ENCODE assay signal across 8 cellular contexts in genomic region chr1:44739361-44740178, GRCh38. TPM values are rescaled to one million over a fixed set of nuclear protein-coding genes. Genes with fewer than 3 reads are reported as not detected.
A peak's percentile ranks its signal among the peaks of the same experiment; 100 is the strongest.
DNase-seq lines count a peak whose midpoint lies in the region; ATAC-seq, FAIRE-seq and TF ChIP-seq lines count a peak whose summit lies in the region.

Gene KIF2C, plus strand, starts transcription at chr1:44739837. Its CDS starts 96 bp downstream, at chr1:44739933.

- H2AFZ ChIP-seq in HepG2 (ENCODE audit: low read length): peak within 1 kb of the TSS; percentile 66

- peak within 1 kb of the TSS; percentile 95 for H3K4me2 ChIP-seq in HepG2 (ENCODE audit: low read depth, low read length)

- peak within 1 kb of the TSS; percentile 76 to 93 (median 88) for H3K4me3 ChIP-seq in HepG2 (replicated peaks in 1 of 3; ENCODE audit: insufficient read depth in 1 of 3, low read depth in 2 of 3, low read length in 3 of 3)

- CTCF ChIA-PET in HepG2 (lab: Yijun Ruan, JAX; ENCODE audit: low intra/inter-chr PET ratio, low total read pairs): no interaction called here

- peaks cover 36% of the 10 kb centered on the region for H3K79me2 ChIP-seq in HepG2 (ENCODE audit: insufficient read depth, low read length)

- H3K9me3 ChIP-seq in HepG2 (ENCODE audit: low read length): no peaks in the 10 kb centered on the region

- H3K27ac ChIP-seq in C4-2B (peak within 1 kb of the TSS; percentile 93), HepG2 (ENCODE audit: extremely low read length, insufficient read depth, low read length) (peak within 1 kb of the TSS; percentile 70)

- no TSS peak for BruUV-seq in HepG2 (replicated peaks; lab: Mats Ljungman, UMichigan)

- TF ChIP-seq CTCF in C4-2B (conservative IDR thresholded peaks at IDR 0.05) (no peak), HepG2 (CRISPR knock-in tag; IDR thresholded peaks at IDR 0.05) (peak; percentile 22; the same call in 1 of the 2 replicates)

- peaks cover 5 to 12% of the 10 kb centered on the region in 2 experiments for H3K36me3 ChIP-seq in HepG2 (replicated peaks in 1 of 2; ENCODE audit: control insufficient read depth in 1 of 2, insufficient read depth in 2 of 2, low read length in 2 of 2)

- H3K9ac ChIP-seq in HepG2 (ENCODE audit: insufficient read depth, low read depth, low read length): peak within 1 kb of the TSS; percentile 90

- TF ChIP-seq POLR2A in HepG2 (IDR thresholded peaks at IDR 0.05; ENCODE audit: insufficient read depth in 1 of 2, low read depth in 2 of 2, low read length in 2 of 2): peak; percentile 84 to 91

- POLR2A ChIA-PET in HepG2 (lab: Yijun Ruan, JAX): interaction anchor here (0.7 to 2.9 kb wide), 2 partner anchors 9 to 35 kb away, joined by 3 to 10 read pairs; partner anchors contain the start of genes RNU5D-1 and RPS8

- intact Hi-C loops in HepG2 (cut with micrococcal nuclease; ENCODE audit: unreplicated experiment): no loop called here

- WGBS in HepG2 (ENCODE audit: low lambda C conversion rate): under 1% methylated on average over 32 of the region's 57 CpGs

- TF ChIP-seq EP300 in HepG2 (IDR thresholded peaks at IDR 0.05; ENCODE audit: low read depth in 2 of 2, low read length in 2 of 2) (0 out of 4 replicates have a peak, but pooled peaks have one; percentile 18 to 29), HepG2 (CRISPR knock-in tag; IDR thresholded peaks at IDR 0.05; ENCODE audit: borderline replicate concordance) (0 out of 2 replicates have a peak, but pooled peaks have one; percentile 26)

- no peaks in the 10 kb centered on the region; a peak in 1 of 5 replicates for H3K27me3 ChIP-seq in HepG2 (ENCODE audit: control insufficient read depth in 1 of 2, insufficient read depth in 2 of 2, low read length in 2 of 2)

- no peaks in the 10 kb centered on the region for H4K20me1 ChIP-seq in HepG2 (ENCODE audit: insufficient read depth, low read length)

- in situ Hi-C loops in HepG2 (cut with HindIII; ENCODE audit: extremely low pct_ligation_motif_present, low pct_unique_long_range_greater_than_20kb): no loop called here

- peaks cover 54% of the 10 kb centered on the region for H3K4me1 ChIP-seq in HepG2 (ENCODE audit: insufficient read depth, low read length)

- no peak for TF ChIP-seq RAD21 in HepG2 (CRISPR knock-in tag; IDR thresholded peaks at IDR 0.05)

- DNase-seq in NCI-H774 (lab: John Stamatoyannopoulos, UW) (peak; percentile 100), dermis microvascular lymphatic vessel endothelial cell (ENCODE audit: low read depth in 2 of 2) (peak; percentile 94 to 98), HepG2 (ENCODE audit: low spot score) (peak; percentile 93)
- DNase-seq in activated CD4-positive, alpha-beta T cell treated with anti-CD3 and anti-CD28 coated beads, Interleukin-2, amount 50 U/mL, for 4 hours: peak; percentile 96
- peak; percentile 97 for DNase-seq in stimulated activated CD4-positive, alpha-beta T cell treated with anti-CD3 and anti-CD28 coated beads, Interleukin-4, amount 100 ng/mL, for 1 hour

- ATAC-seq in GM19395 (IDR thresholded peaks at IDR 0.05; ENCODE audit: unreplicated experiment) (peak; percentile 94), HG03565 (IDR thresholded peaks at IDR 0.05; ENCODE audit: unreplicated experiment) (peak; percentile 100), HepG2 (peak; percentile 97)

- FAIRE-seq in HepG2 (lab: Jason Lieb, UNC): peak; percentile 88

TF ChIP-seq in HepG2, 621 proteins besides CTCF, POLR2A, EP300 and RAD21 (continues in another document):
- TF ChIP-seq HNF1A (IDR thresholded peaks at IDR 0.05; ENCODE audit: low read depth) (no peak; the same call in 1 of the 2 replicates), HNF1A (CRISPR knock-in tag; IDR thresholded peaks at IDR 0.05; ENCODE audit: borderline replicate concordance) (peak; percentile 40; the same call in 1 of the 2 replicates), GABPB1 (CRISPR knock-in tag; IDR thresholded peaks at IDR 0.05) (peak; percentile 94), NFIB (CRISPR knock-in tag; IDR thresholded peaks at IDR 0.05; ENCODE audit: borderline replicate concordance) (no peak), ZFP36 (IDR thresholded peaks at IDR 0.05; ENCODE audit: borderline replicate concordance, low read depth, low read length, partially characterized antibody) (no peak), CHD4 (IDR thresholded peaks at IDR 0.05; ENCODE audit: borderline replicate concordance, low read length) (peak; percentile 95), RARA (CRISPR knock-in tag; IDR thresholded peaks at IDR 0.05) (peak; percentile 36; the same call in 1 of the 2 replicates), ZNF619 (CRISPR knock-in tag; IDR thresholded peaks at IDR 0.05) (0 out of 2 replicates have a peak, but pooled peaks have one; percentile 51), ZNF281 (CRISPR knock-in tag; IDR thresholded peaks at IDR 0.05; ENCODE audit: borderline replicate concordance) (no peak)

RNA-seq across cellular contexts. Expression of gene KIF2C, which starts in this region (rescaled TPM):
- 9.7 and 21.3 TPM in 2 replicates for total RNA-seq in dermis microvascular lymphatic vessel endothelial cell
- 53.7 and 72.9 TPM in 2 replicates for total RNA-seq in HepG2 (2016; rRNA removed; fragmentation: Illumina TruSeq; extraction: Trizol)
- 9.7 and 10.2 TPM in 2 replicates for total RNA-seq in HepG2 (2016; cell fraction: cytosol; rRNA removed; fragmentation: Illumina TruSeq; extraction: Trizol; ENCODE audit: low read depth)
- total RNA-seq in HepG2 (2016; cell fraction: insoluble cytoplasmic fraction; rRNA removed; fragmentation: Illumina TruSeq; extraction: Trizol): 54.6 and 71.7 TPM in 2 replicates
- total RNA-seq in HepG2 (2016; cell fraction: membrane; rRNA removed; fragmentation: Illumina TruSeq; extraction: Trizol): 15.0 and 17.3 TPM in 2 replicates
- total RNA-seq in HepG2 (2016; cell fraction: nucleus; rRNA removed; fragmentation: Illumina TruSeq; extraction: Trizol): 38.6 and 44.7 TPM in 2 replicates
- 18.7 and 29.7 TPM in 2 replicates for polyA plus RNA-seq in HepG2 (2011; rRNA removed)
- polyA plus RNA-seq in HepG2 (2011; cell fraction: cytosol; rRNA removed): 19.6 and 27.5 TPM in 2 replicates
- polyA plus RNA-seq in HepG2 (2011; cell fraction: nucleus; rRNA removed): 24.9 and 38.1 TPM in 2 replicates
- polyA plus RNA-seq in HepG2 (2012): 10.5 and 22.4 TPM in 2 replicates
- polyA plus RNA-seq in HepG2 (2016; cell fraction: cytosol; fragmentation: Illumina TruSeq; extraction: Trizol; ENCODE audit: low read depth): 4.1 and 4.3 TPM in 2 replicates
- polyA plus RNA-seq in HepG2 (2016; cell fraction: insoluble cytoplasmic fraction; fragmentation: Illumina TruSeq; extraction: Trizol; ENCODE audit: low read depth): 53.4 and 53.6 TPM in 2 replicates
- 7.5 and 8.7 TPM in 2 replicates for polyA plus RNA-seq in HepG2 (2016; cell fraction: membrane; fragmentation: Illumina TruSeq; extraction: Trizol; ENCODE audit: low read depth)
- polyA plus RNA-seq in HepG2 (2016; cell fraction: nucleus; fragmentation: Illumina TruSeq; extraction: Trizol; ENCODE audit: insufficient read depth, low read depth): 60.0 and 62.0 TPM in 2 replicates
- polyA minus RNA-seq in HepG2 (2011; rRNA and poly(A)+ RNA removed; ENCODE audit: low replicate concordance): 31.3 and 83.4 TPM in 2 replicates
- polyA minus RNA-seq in HepG2 (2011; cell fraction: cytosol; rRNA and poly(A)+ RNA removed): 16.1 and 23.2 TPM in 2 replicates
- 17.5 and 27.9 TPM in 2 replicates for polyA minus RNA-seq in HepG2 (2011; cell fraction: nucleus; rRNA and poly(A)+ RNA removed)

Comparison
In these comparisons a context has a peak if more than half of its experiments do, and no peak if none do; other contexts are left out.
1. Peak in every context shown above with its lines: DNase-seq, ATAC-seq, H3K4me3 ChIP-seq and H3K27ac ChIP-seq.